ENCODE assay signal across 11 cellular contexts in the genomic region with DNA sequence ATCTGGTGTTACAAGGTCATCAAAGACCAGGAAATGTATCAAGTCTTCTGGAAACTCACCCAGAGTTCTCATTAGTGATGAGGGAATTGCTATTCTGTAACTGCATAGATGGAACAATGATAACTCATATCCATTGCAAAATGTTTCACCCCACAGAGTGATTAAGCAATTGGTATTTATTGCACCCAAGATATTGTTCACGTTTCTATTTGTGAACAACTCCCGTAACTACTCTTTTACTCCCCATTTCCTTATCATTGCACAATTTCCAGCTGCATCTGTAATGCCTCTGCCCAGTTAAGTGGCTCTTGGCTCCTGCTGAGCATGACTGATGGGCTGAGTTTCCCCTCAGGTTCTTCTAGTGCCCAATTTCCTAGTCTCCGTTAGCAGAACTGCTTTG.
DNase-seq lines count a peak whose midpoint lies in the region; ATAC-seq and TF ChIP-seq lines count a peak whose summit lies in the region.
"Had no signal": no experiment of that assay in that cellular context is flagged by ENCODE, and none has a peak within 500 bp of the region (broad histone marks: within the 10 kb centered on the region; RNA-seq: fewer than 3 reads in every experiment).

No MANE protein-coding gene starts in this region.

- ATAC-seq in RWPE2 (ENCODE audit: low read depth) (peak; percentile 91), left cardiac atrium (peak; percentile 49 to 62), GM18858 (IDR thresholded peaks at IDR 0.05; ENCODE audit: unreplicated experiment) (no peak)

- H3K27me3 ChIP-seq in RWPE2 (ENCODE audit: insufficient read depth, poor library complexity, severe bottlenecking) (no peaks in the 10 kb centered on the region), thyroid gland (no peaks in the 10 kb centered on the region)

- intact Hi-C loops in left cardiac atrium (cut with DNase I) (no loop called here), thyroid gland (cut with DNase I) (no loop called here)

- 18 to 32% methylated on average over 3 of the region's 3 CpGs for WGBS in thyroid gland, 2 donors

- no peaks in the 10 kb centered on the region for H3K36me3 ChIP-seq in RWPE2 (ENCODE audit: low read depth)
- H3K36me3 ChIP-seq in thyroid gland = no peaks in the 10 kb centered on the region

- no peak for TF ChIP-seq POLR2A in thyroid gland (IDR thresholded peaks at IDR 0.05)

- peak overlapping the region; percentile 57 for H3K27ac ChIP-seq in RWPE2 (ENCODE audit: poor library complexity, severe bottlenecking)
- H3K27ac ChIP-seq in thyroid gland = no peak overlapping the region

- H3K9me3 ChIP-seq in RWPE2 (ENCODE audit: severe bottlenecking) (no peaks in the 10 kb centered on the region), thyroid gland (no peaks in the 10 kb centered on the region)
- H3K9me3 ChIP-seq: SK-N-SH had no signal

- H3K4me1 ChIP-seq in RWPE2 (ENCODE audit: insufficient read depth, poor library complexity, severe bottlenecking) (peaks cover 9% of the 10 kb centered on the region), thyroid gland (peaks cover 0 to 11% of the 10 kb centered on the region in 2 donors)

- H3K4me3 ChIP-seq in RWPE2 (ENCODE audit: severe bottlenecking) (no peak overlapping the region), thyroid gland (replicated peaks in 1 of 3) (no peak overlapping the region)

- TF ChIP-seq CTCF in RWPE2 (IDR thresholded peaks at IDR 0.05; ENCODE audit: poor library complexity, severe bottlenecking) = no peak
- no peak for TF ChIP-seq CTCF in thyroid gland (IDR thresholded peaks at IDR 0.05)

- DNase-seq in HPDE6-E6E7 (ENCODE audit: extremely low spot score) = peak; percentile 39
- no peak for DNase-seq in RWPE2 (ENCODE audit: low spot score)
- DNase-seq in left cardiac atrium = no peak
- DNase-seq in thyroid gland = peak; percentile 44 to 48
- DNase-seq in COR-L47 (lab: John Stamatoyannopoulos, UW) = no peak
- DNase-seq in CD1c-positive myeloid dendritic cell (ENCODE audit: extremely low spot score) = no peak
- DNase-seq: effector CD4-positive, alpha-beta T cell; NCI-H1436 treated with DMSO at 0.1 percent for 48 hours; NCI-H748 treated with DMSO at 0.1 percent for 48 hours; SK-N-SH had no signal

Comparison
In these comparisons a context has a peak if more than half of its experiments do, and no peak if none do; other contexts are left out.
1. DNase-seq: peak in HPDE6-E6E7 (single experiment) and thyroid gland (2 of 2); none in RWPE2 (single experiment), left cardiac atrium (single experiment), COR-L47 (single experiment) and CD1c-positive myeloid dendritic cell (single experiment).